ENCODE assay signal across 12 cellular contexts in the genomic region with DNA sequence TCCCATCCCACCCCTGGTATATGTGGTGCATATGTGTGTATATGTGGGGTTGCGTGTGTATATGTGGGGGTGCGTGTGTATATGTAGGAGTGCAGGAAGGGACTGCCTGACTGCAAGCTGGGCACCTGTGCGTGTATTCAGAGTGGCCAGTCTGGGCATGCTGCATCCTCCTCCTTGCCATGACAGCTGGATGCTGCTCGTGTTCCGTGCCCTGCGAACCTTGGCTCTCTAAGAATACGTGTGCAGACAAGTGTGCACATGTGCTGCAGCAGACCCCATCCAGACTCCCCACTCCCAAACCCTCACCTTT.
A peak's percentile ranks its signal among the peaks of the same experiment; 100 is the strongest.
DNase-seq lines count a peak whose midpoint lies in the region; ATAC-seq and TF ChIP-seq lines count a peak whose summit lies in the region.
"Had no signal": no experiment of that assay in that cellular context is flagged by ENCODE, and none has a peak within 500 bp of the region (broad histone marks: within the 10 kb centered on the region; RNA-seq: fewer than 3 reads in every experiment).

No MANE protein-coding gene starts in this region.

- H3K4me1 Mint-ChIP-seq in stimulated activated memory B cell treated with anti-CD40 and anti-IgM and Interleukin-4, amounts not matched to agents 10 μg/mL and 1 μg/mL and 100 μg/mL, for 72 hours, result no peaks in the 10 kb centered on the region
- H3K4me1 Mint-ChIP-seq: activated CD4-positive, alpha-beta T cell treated with anti-CD3 and anti-CD28 coated beads, Interleukin-2, amount 10 ng/mL, durations not matched to agents 24 days and 14 days had no signal

- no peak overlapping the region for H3K27ac ChIP-seq in VCaP
- H3K27ac ChIP-seq: upper lobe of left lung had no signal

- H3K27ac Mint-ChIP-seq in stimulated activated memory B cell treated with anti-CD40 and anti-IgM and Interleukin-4, amounts not matched to agents 10 μg/mL and 1 μg/mL and 100 μg/mL, for 72 hours, result no peak overlapping the region
- H3K27ac Mint-ChIP-seq: activated CD4-positive, alpha-beta T cell treated with anti-CD3 and anti-CD28 coated beads, Interleukin-2, amount 10 ng/mL, durations not matched to agents 24 days and 14 days; activated naive CD4-positive, alpha-beta T cell treated with anti-CD3 and anti-CD28 coated beads for 36 hours; CD8-positive, alpha-beta T cell had no signal

- no peak overlapping the region for H3K4me3 Mint-ChIP-seq in stimulated activated memory B cell treated with anti-CD40 and anti-IgM and Interleukin-4, amounts not matched to agents 10 μg/mL and 1 μg/mL and 100 μg/mL, for 72 hours
- H3K4me3 Mint-ChIP-seq: activated CD4-positive, alpha-beta T cell treated with anti-CD3 and anti-CD28 coated beads, Interleukin-2, amount 10 ng/mL, durations not matched to agents 24 days and 14 days; activated naive CD4-positive, alpha-beta T cell treated with anti-CD3 and anti-CD28 coated beads for 36 hours; CD8-positive, alpha-beta T cell had no signal

- no peaks in the 10 kb centered on the region for H3K9me3 Mint-ChIP-seq in stimulated activated memory B cell treated with anti-CD40 and anti-IgM and Interleukin-4, amounts not matched to agents 10 μg/mL and 1 μg/mL and 100 μg/mL, for 72 hours
- H3K9me3 Mint-ChIP-seq: activated CD4-positive, alpha-beta T cell treated with anti-CD3 and anti-CD28 coated beads, Interleukin-2, amount 10 ng/mL, durations not matched to agents 24 days and 14 days; activated naive CD4-positive, alpha-beta T cell treated with anti-CD3 and anti-CD28 coated beads for 36 hours; CD8-positive, alpha-beta T cell had no signal

- ATAC-seq in HG03095 (IDR thresholded peaks at IDR 0.05; ENCODE audit: unreplicated experiment), result peak; percentile 12
- ATAC-seq in stimulated activated memory B cell treated with anti-CD40 and anti-IgM and Interleukin-4, amounts not matched to agents 10 μg/mL and 1 μg/mL and 100 μg/mL, for 72 hours, result no peak
- ATAC-seq: CD8-positive, alpha-beta T cell had no signal

- H3K27me3 Mint-ChIP-seq in stimulated activated memory B cell treated with anti-CD40 and anti-IgM and Interleukin-4, amounts not matched to agents 10 μg/mL and 1 μg/mL and 100 μg/mL, for 72 hours, result peaks cover 40% of the 10 kb centered on the region

- no peaks in the 10 kb centered on the region for H3K36me3 Mint-ChIP-seq in stimulated activated memory B cell treated with anti-CD40 and anti-IgM and Interleukin-4, amounts not matched to agents 10 μg/mL and 1 μg/mL and 100 μg/mL, for 72 hours
- H3K36me3 Mint-ChIP-seq: CD8-positive, alpha-beta T cell had no signal

- DNase-seq in NCI-H1694 treated with DMSO at 0.1 percent for 48 hours (lab: John Stamatoyannopoulos, UW), result peak; percentile 27
- no peak for DNase-seq in NCI-H1694 (lab: John Stamatoyannopoulos, UW)
- DNase-seq in retina, result peak; percentile 74
- DNase-seq in D341Med (ENCODE audit: low spot score), result no peak
- no peak for DNase-seq in NCI-H446 (lab: John Stamatoyannopoulos, UW)

- TF ChIP-seq CTCF in VCaP (conservative IDR thresholded peaks at IDR 0.05), result peak; percentile 54

Comparison
In these comparisons a context has a peak if more than half of its experiments do, and no peak if none do; other contexts are left out.
1. DNase-seq: peak in NCI-H1694 treated with DMSO at 0.1 percent for 48 hours (single experiment) and retina (single experiment); none in NCI-H1694 (single experiment), D341Med (single experiment) and NCI-H446 (0 of 2).